13 cellular contexts compared by ENCODE assay signal in the genomic region with DNA sequence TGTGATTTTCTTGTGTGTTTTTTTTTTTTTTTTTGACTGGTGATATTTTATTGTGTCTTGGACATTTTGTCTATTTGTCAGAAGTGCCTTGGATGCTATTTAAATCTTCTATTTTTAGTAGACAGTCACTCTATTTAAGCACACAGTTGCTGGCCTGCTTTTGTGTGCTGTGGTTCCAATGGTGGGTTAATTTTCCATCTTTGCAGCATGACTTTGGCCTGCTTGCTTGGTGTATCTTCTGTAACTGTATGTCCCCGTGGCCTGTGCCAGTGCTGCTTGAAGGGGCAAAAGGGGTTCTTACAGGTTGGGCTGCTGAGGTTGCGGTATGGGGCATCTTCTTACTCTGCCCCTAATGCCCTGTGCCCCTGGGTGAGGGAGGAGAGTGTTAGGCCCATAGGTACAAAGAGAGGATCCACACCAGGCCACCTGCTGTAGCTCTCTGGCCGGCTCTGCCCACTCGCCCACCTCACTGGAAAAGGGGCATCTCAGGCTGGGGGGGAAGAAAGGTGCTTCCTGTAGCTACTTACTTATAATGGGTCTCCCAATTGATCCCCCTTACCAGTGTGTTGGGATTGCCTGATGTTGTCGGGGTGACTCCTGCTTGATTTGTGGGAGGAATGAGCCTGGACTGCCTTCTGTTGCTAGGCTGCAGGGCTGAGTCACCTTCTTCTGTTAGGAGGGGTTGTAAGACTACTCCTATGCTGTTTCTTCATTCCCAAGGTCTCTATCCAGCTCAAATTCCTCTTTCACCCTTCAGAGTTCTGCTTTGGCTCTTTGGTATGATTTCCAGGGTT.
A peak's percentile ranks its signal among the peaks of the same experiment; 100 is the strongest.
DNase-seq lines count a peak whose midpoint lies in the region; ATAC-seq, FAIRE-seq and TF ChIP-seq lines count a peak whose summit lies in the region.
"Had no signal": no experiment of that assay in that cellular context is flagged by ENCODE, and none has a peak within 500 bp of the region (broad histone marks: within the 10 kb centered on the region; RNA-seq: fewer than 3 reads in every experiment).

No MANE protein-coding gene starts in this region.

- H3K27ac ChIP-seq in suprapubic skin (peak overlapping the region; percentile 7), small intestine (ENCODE audit: low read depth in 1 of 2, low read length in 1 of 2) (no peak overlapping the region)
- H3K27ac ChIP-seq: WERI-Rb-1 had no signal

- H3K9me3 ChIP-seq in suprapubic skin = no peaks in the 10 kb centered on the region
- H3K9me3 ChIP-seq in small intestine (ENCODE audit: control insufficient read depth, low read depth) = no peaks in the 10 kb centered on the region

- H3K27me3 ChIP-seq in suprapubic skin (no peaks in the 10 kb centered on the region), small intestine (ENCODE audit: control insufficient read depth in 2 of 2, insufficient read depth in 2 of 2, low read length in 2 of 2) (no peaks in the 10 kb centered on the region)

- no peak for FAIRE-seq in small intestine (lab: Jason Lieb, UNC)

- TF ChIP-seq CTCF in suprapubic skin (IDR thresholded peaks at IDR 0.05) = no peak

- no peak for ATAC-seq in GM18909 (IDR thresholded peaks at IDR 0.05; ENCODE audit: poor library complexity, unreplicated experiment)
- ATAC-seq: GM23338, SK-N-SH treated with all-trans-retinoic acid at 6 μM for 48 hours had no signal

- peak; percentile 40 for DNase-seq in NCI-H226
- DNase-seq in ecto neural progenitor cell (ENCODE audit: low spot score) = peak; percentile 20
- DNase-seq in iris pigment epithelial cell (ENCODE audit: low read depth) = peak; percentile 75
- no peak for DNase-seq in suprapubic skin (ENCODE audit: low spot score in 2 of 2)
- DNase-seq in NCI-H1105 treated with DMSO at 0.1 percent for 48 hours (lab: John Stamatoyannopoulos, UW) = no peak
- no peak for DNase-seq in small intestine
- DNase-seq: activated naive CD4-positive, alpha-beta T cell treated with Interleukin-2 at 50 U/mL for 16 hours; CD8-positive, alpha-beta memory T cell; cortex of kidney; WERI-Rb-1 had no signal

- H3K36me3 ChIP-seq in suprapubic skin = no peaks in the 10 kb centered on the region
- no peaks in the 10 kb centered on the region for H3K36me3 ChIP-seq in small intestine (ENCODE audit: control insufficient read depth in 2 of 2, insufficient read depth in 2 of 2, low read length in 2 of 2)
- H3K36me3 ChIP-seq: WERI-Rb-1 had no signal

- WGBS in suprapubic skin = 78% methylated on average over 5 of the region's 5 CpGs
- WGBS in small intestine, 3 donors = 75 to 80% (median 76%) methylated on average over 5 of the region's 5 CpGs

- H3K4me1 ChIP-seq in suprapubic skin (peaks cover 7% of the 10 kb centered on the region), small intestine (ENCODE audit: control insufficient read depth in 2 of 2, insufficient read depth in 1 of 2, low read depth in 1 of 2, low read length in 1 of 2) (no peaks in the 10 kb centered on the region)

- H3K4me3 ChIP-seq in suprapubic skin = no peak overlapping the region
- H3K4me3 ChIP-seq in small intestine (ENCODE audit: low read depth in 1 of 2, low read length in 2 of 2) = no peak overlapping the region
- H3K4me3 ChIP-seq: GM23338 had no signal

- TF ChIP-seq EP300 in suprapubic skin (IDR thresholded peaks at IDR 0.05) = no peak

- TF ChIP-seq POLR2A in suprapubic skin (IDR thresholded peaks at IDR 0.05) = no peak

Comparison
In these comparisons a context has a peak if more than half of its experiments do, and no peak if none do; other contexts are left out.
1. DNase-seq: peak in NCI-H226 (single experiment), ecto neural progenitor cell (single experiment) and iris pigment epithelial cell (single experiment); none in suprapubic skin (0 of 2), NCI-H1105 treated with DMSO at 0.1 percent for 48 hours (single experiment) and small intestine (single experiment).